Comparison of ENCODE assay signal across 1 cellular context in the genomic region with DNA sequence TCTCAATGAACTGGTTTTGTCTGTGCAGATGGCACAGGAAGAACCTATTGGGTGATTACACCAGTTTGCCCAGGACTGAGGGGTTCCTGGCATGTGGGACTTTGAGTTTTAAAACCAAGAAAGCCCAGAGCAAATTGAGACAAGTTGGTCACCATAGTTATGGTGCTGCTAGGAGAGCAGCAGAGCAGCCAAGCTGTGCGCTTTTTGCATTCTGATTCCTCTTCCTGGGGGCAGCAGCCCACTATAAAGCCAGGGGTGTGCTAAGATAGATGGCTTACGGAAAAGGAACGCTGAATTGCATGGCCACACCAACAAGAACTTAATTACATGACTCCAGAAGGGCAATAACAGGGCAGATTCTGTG.
TF ChIP-seq lines count a peak whose summit lies in the region.

No MANE protein-coding gene starts in this region.

TF ChIP-seq in GM12878, 131 proteins besides CTCF, POLR2A, EP300 and RAD21:
- TF ChIP-seq HCFC1 (IDR thresholded peaks at IDR 0.05; ENCODE audit: low read length) = no peak
- no peak for TF ChIP-seq TAF1 (IDR thresholded peaks at IDR 0.05; ENCODE audit: borderline replicate concordance, low read depth, low read length)
- TF ChIP-seq, protein P1, sequence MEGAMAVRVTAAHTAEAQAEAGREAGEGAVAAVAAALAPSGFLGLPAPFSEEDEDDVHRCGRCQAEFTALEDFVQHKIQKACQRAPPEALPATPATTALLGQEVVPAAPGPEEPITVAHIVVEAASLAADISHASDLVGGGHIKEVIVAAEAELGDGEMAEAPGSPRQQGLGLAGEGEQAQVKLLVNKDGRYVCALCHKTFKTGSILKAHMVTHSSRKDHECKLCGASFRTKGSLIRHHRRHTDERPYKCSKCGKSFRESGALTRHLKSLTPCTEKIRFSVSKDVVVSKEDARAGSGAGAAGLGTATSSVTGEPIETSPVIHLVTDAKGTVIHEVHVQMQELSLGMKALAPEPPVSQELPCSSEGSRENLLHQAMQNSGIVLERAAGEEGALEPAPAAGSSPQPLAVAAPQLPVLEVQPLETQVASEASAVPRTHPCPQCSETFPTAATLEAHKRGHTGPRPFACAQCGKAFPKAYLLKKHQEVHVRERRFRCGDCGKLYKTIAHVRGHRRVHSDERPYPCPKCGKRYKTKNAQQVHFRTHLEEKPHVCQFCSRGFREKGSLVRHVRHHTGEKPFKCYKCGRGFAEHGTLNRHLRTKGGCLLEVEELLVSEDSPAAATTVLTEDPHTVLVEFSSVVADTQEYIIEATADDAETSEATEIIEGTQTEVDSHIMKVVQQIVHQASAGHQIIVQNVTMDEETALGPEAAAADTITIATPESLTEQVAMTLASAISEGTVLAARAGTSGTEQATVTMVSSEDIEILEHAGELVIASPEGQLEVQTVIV (IDR thresholded peaks at IDR 0.05; ENCODE audit: borderline replicate concordance, partially characterized antibody) = no peak
- no peak for TF ChIP-seq CREB1 (IDR thresholded peaks at IDR 0.05; ENCODE audit: low read depth)
- TF ChIP-seq, protein P2, sequence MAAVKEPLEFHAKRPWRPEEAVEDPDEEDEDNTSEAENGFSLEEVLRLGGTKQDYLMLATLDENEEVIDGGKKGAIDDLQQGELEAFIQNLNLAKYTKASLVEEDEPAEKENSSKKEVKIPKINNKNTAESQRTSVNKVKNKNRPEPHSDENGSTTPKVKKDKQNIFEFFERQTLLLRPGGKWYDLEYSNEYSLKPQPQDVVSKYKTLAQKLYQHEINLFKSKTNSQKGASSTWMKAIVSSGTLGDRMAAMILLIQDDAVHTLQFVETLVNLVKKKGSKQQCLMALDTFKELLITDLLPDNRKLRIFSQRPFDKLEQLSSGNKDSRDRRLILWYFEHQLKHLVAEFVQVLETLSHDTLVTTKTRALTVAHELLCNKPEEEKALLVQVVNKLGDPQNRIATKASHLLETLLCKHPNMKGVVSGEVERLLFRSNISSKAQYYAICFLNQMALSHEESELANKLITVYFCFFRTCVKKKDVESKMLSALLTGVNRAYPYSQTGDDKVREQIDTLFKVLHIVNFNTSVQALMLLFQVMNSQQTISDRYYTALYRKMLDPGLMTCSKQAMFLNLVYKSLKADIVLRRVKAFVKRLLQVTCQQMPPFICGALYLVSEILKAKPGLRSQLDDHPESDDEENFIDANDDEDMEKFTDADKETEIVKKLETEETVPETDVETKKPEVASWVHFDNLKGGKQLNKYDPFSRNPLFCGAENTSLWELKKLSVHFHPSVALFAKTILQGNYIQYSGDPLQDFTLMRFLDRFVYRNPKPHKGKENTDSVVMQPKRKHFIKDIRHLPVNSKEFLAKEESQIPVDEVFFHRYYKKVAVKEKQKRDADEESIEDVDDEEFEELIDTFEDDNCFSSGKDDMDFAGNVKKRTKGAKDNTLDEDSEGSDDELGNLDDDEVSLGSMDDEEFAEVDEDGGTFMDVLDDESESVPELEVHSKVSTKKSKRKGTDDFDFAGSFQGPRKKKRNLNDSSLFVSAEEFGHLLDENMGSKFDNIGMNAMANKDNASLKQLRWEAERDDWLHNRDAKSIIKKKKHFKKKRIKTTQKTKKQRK (IDR thresholded peaks at IDR 0.05; ENCODE audit: low read depth, low read length) = no peak
- TF ChIP-seq ZSCAN29 (IDR thresholded peaks at IDR 0.05) = no peak
- TF ChIP-seq, protein P3, sequence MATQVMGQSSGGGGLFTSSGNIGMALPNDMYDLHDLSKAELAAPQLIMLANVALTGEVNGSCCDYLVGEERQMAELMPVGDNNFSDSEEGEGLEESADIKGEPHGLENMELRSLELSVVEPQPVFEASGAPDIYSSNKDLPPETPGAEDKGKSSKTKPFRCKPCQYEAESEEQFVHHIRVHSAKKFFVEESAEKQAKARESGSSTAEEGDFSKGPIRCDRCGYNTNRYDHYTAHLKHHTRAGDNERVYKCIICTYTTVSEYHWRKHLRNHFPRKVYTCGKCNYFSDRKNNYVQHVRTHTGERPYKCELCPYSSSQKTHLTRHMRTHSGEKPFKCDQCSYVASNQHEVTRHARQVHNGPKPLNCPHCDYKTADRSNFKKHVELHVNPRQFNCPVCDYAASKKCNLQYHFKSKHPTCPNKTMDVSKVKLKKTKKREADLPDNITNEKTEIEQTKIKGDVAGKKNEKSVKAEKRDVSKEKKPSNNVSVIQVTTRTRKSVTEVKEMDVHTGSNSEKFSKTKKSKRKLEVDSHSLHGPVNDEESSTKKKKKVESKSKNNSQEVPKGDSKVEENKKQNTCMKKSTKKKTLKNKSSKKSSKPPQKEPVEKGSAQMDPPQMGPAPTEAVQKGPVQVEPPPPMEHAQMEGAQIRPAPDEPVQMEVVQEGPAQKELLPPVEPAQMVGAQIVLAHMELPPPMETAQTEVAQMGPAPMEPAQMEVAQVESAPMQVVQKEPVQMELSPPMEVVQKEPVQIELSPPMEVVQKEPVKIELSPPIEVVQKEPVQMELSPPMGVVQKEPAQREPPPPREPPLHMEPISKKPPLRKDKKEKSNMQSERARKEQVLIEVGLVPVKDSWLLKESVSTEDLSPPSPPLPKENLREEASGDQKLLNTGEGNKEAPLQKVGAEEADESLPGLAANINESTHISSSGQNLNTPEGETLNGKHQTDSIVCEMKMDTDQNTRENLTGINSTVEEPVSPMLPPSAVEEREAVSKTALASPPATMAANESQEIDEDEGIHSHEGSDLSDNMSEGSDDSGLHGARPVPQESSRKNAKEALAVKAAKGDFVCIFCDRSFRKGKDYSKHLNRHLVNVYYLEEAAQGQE (IDR thresholded peaks at IDR 0.05; ENCODE audit: low read depth, low read length) = no peak
- TF ChIP-seq PAX8 (IDR thresholded peaks at IDR 0.05) = no peak
- TF ChIP-seq MEF2A (IDR thresholded peaks at IDR 0.05; ENCODE audit: insufficient read depth, low read depth, low read length) = no peak
- TF ChIP-seq NBN (IDR thresholded peaks at IDR 0.05) = no peak
- TF ChIP-seq BACH1 (IDR thresholded peaks at IDR 0.05; ENCODE audit: borderline replicate concordance) = no peak
- no peak for TF ChIP-seq SMAD1 (IDR thresholded peaks at IDR 0.05; ENCODE audit: low read depth, partially characterized antibody)
- TF ChIP-seq MXI1 (IDR thresholded peaks at IDR 0.05; ENCODE audit: low read depth, low read length) = no peak
- no peak for TF ChIP-seq TBL1XR1 (IDR thresholded peaks at IDR 0.05; ENCODE audit: low read depth, low read length)
- TF ChIP-seq RFX5 (IDR thresholded peaks at IDR 0.05; ENCODE audit: low read depth, low read length) = no peak
- TF ChIP-seq, protein P4, sequence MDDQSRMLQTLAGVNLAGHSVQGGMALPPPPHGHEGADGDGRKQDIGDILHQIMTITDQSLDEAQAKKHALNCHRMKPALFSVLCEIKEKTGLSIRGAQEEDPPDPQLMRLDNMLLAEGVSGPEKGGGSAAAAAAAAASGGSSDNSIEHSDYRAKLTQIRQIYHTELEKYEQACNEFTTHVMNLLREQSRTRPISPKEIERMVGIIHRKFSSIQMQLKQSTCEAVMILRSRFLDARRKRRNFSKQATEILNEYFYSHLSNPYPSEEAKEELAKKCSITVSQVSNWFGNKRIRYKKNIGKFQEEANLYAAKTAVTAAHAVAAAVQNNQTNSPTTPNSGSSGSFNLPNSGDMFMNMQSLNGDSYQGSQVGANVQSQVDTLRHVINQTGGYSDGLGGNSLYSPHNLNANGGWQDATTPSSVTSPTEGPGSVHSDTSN (IDR thresholded peaks at IDR 0.05; ENCODE audit: insufficient replicate concordance, low read depth, low read length) = no peak
